ENCODE assay signal across 25 cellular contexts in genomic region chr1:94887603-94888171, GRCh38.
"Had no signal": no experiment of that assay in that cellular context is flagged by ENCODE, and none has a peak within 500 bp of the region (broad histone marks: within the 10 kb centered on the region; RNA-seq: fewer than 3 reads in every experiment).

No MANE protein-coding gene starts in this region.

- DNase-seq: activated CD4-positive, alpha-beta T cell treated with anti-CD3 and anti-CD28 coated beads for 36 hours; activated CD4-positive, CD25-positive, alpha-beta regulatory T cell; activated CD8-positive, alpha-beta memory T cell treated with anti-CD3 and anti-CD28 coated beads, Interleukin-2, amount 10 ng/mL, durations not matched to agents 7 days and 5 days; activated CD8-positive, alpha-beta T cell treated with anti-CD3 and anti-CD28 coated beads, Interleukin-2, amount 10 ng/mL, durations not matched to agents 7 days and 5 days; activated effector memory CD4-positive, alpha-beta T cell treated with anti-CD3 and anti-CD28 coated beads, Interleukin-2, amount 50 U/mL, for 16 hours; activated naive CD4-positive, alpha-beta T cell treated with anti-CD3 and anti-CD28 coated beads for 36 hours; activated naive CD8-positive, alpha-beta T cell treated with anti-CD3 and anti-CD28 coated beads for 36 hours; adrenal gland; caudate nucleus; cortex of kidney; esophagus squamous epithelium; kidney glomerular epithelial cell; left ventricle myocardium inferior; mesendoderm; right lobe of liver; stimulated activated CD4-positive, alpha-beta T cell treated with anti-CD3 and anti-CD28 coated beads, Interleukin-2, amount 100 ng/mL, for 48 hours; stimulated activated naive CD8-positive, alpha-beta T cell treated with anti-CD3 and anti-CD28 coated beads, Interleukin-15, Interleukin-2, amounts not matched to agents 100 U/mL and 50 U/mL, for 24 hours; T-cell; testis; trophoblast cell; uterus had no signal

- ATAC-seq: activated CD4-positive, alpha-beta T cell treated with anti-CD3 and anti-CD28 coated beads for 36 hours; activated CD8-positive, alpha-beta memory T cell treated with anti-CD3 and anti-CD28 coated beads, Interleukin-2, amount 10 ng/mL, durations not matched to agents 7 days and 5 days; activated CD8-positive, alpha-beta T cell treated with anti-CD3 and anti-CD28 coated beads, Interleukin-2, amount 10 ng/mL, durations not matched to agents 7 days and 5 days; natural killer cell treated with Interleukin-12 subunit alpha and Interleukin-12 subunit beta and Interleukin-15 and Interleukin-18, amount 100 ng/mL, for 72 hours; right lobe of liver; stimulated activated naive CD8-positive, alpha-beta T cell treated with anti-CD3 and anti-CD28 coated beads, Interleukin-15, Interleukin-2, amounts not matched to agents 100 U/mL and 50 U/mL, for 24 hours; T-cell had no signal

- H3K27me3 ChIP-seq: adrenal gland, ascending aorta, esophagus squamous epithelium, neutrophil, right lobe of liver, testis, uterus had no signal

- H3K9me3 Mint-ChIP-seq: activated naive CD4-positive, alpha-beta T cell treated with anti-CD3 and anti-CD28 coated beads for 36 hours; activated naive CD8-positive, alpha-beta T cell treated with anti-CD3 and anti-CD28 coated beads for 36 hours; natural killer cell treated with Interleukin-12 subunit alpha and Interleukin-12 subunit beta and Interleukin-15 and Interleukin-18, amount 100 ng/mL, for 72 hours; T-cell had no signal

- H3K4me3 ChIP-seq: adrenal gland, ascending aorta, esophagus squamous epithelium, left ventricle myocardium inferior, lung, right lobe of liver, testis, uterus had no signal

- H3K27me3 Mint-ChIP-seq: activated CD4-positive, alpha-beta T cell treated with anti-CD3 and anti-CD28 coated beads for 36 hours; activated CD8-positive, alpha-beta memory T cell treated with anti-CD3 and anti-CD28 coated beads, Interleukin-2, amount 10 ng/mL, durations not matched to agents 7 days and 5 days; activated naive CD8-positive, alpha-beta T cell treated with anti-CD3 and anti-CD28 coated beads for 36 hours; T-cell had no signal

- H3K27ac Mint-ChIP-seq: activated CD4-positive, alpha-beta T cell treated with anti-CD3 and anti-CD28 coated beads for 36 hours; activated CD8-positive, alpha-beta memory T cell treated with anti-CD3 and anti-CD28 coated beads, Interleukin-2, amount 10 ng/mL, durations not matched to agents 7 days and 5 days; activated CD8-positive, alpha-beta T cell treated with anti-CD3 and anti-CD28 coated beads, Interleukin-2, amount 10 ng/mL, durations not matched to agents 7 days and 5 days; activated naive CD4-positive, alpha-beta T cell treated with anti-CD3 and anti-CD28 coated beads for 36 hours; activated naive CD8-positive, alpha-beta T cell treated with anti-CD3 and anti-CD28 coated beads for 36 hours; natural killer cell treated with Interleukin-12 subunit alpha and Interleukin-12 subunit beta and Interleukin-15 and Interleukin-18, amount 100 ng/mL, for 72 hours; T-cell had no signal

- H3K4me3 Mint-ChIP-seq: activated CD4-positive, alpha-beta T cell treated with anti-CD3 and anti-CD28 coated beads for 36 hours; activated CD8-positive, alpha-beta memory T cell treated with anti-CD3 and anti-CD28 coated beads, Interleukin-2, amount 10 ng/mL, durations not matched to agents 7 days and 5 days; activated CD8-positive, alpha-beta T cell treated with anti-CD3 and anti-CD28 coated beads, Interleukin-2, amount 10 ng/mL, durations not matched to agents 7 days and 5 days; activated naive CD4-positive, alpha-beta T cell treated with anti-CD3 and anti-CD28 coated beads for 36 hours; activated naive CD8-positive, alpha-beta T cell treated with anti-CD3 and anti-CD28 coated beads for 36 hours; natural killer cell treated with Interleukin-12 subunit alpha and Interleukin-12 subunit beta and Interleukin-15 and Interleukin-18, amount 100 ng/mL, for 72 hours; T-cell had no signal

- H3K27ac ChIP-seq: adrenal gland, ascending aorta, left ventricle myocardium inferior, neutrophil, right lobe of liver, testis, uterus had no signal

- H3K4me1 ChIP-seq: uterus had no signal

- H3K36me3 ChIP-seq: neutrophil, right lobe of liver, uterus had no signal

- H3K9me3 ChIP-seq: adrenal gland, ascending aorta, esophagus squamous epithelium, left ventricle myocardium inferior, neutrophil, right lobe of liver, testis, uterus had no signal

- H3K36me3 Mint-ChIP-seq: activated CD8-positive, alpha-beta memory T cell treated with anti-CD3 and anti-CD28 coated beads, Interleukin-2, amount 10 ng/mL, durations not matched to agents 7 days and 5 days; activated naive CD8-positive, alpha-beta T cell treated with anti-CD3 and anti-CD28 coated beads for 36 hours; natural killer cell treated with Interleukin-12 subunit alpha and Interleukin-12 subunit beta and Interleukin-15 and Interleukin-18, amount 100 ng/mL, for 72 hours; T-cell had no signal
